Comparison of ENCODE assay signal across 8 cellular contexts in the genomic region with DNA sequence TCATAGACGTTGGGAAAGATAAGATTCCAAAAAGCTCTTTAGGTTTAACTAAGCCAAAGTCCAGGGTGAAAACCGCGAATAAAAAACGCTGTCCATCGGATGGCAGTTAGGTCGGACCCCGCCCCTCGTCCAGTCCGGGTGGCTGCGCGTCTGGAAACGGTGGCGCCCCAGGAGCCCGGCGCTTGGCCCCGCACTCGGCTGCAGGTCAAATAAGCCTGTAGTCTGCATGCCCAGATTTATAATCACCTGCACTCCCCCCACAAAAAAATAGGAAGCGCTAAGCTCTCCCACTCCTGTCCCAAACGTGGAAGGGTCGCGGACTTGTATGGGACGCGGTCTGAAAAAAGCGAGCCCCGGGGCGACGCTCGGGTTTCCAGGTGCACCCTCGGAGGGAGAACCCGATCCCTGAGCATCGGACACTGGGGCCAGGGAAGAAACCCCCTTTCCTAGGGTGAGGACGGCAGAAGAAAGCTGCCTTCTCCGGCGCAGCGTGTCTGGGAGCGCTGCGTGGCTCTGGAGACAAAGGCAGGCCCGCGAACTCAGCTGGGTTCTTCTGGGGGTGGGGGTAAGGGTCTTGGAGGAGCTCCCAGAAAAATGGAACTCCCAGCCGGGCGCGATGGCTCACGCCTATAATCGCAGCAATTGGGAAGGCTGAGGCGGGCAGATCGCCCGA. TPM values are rescaled to one million over a fixed set of nuclear protein-coding genes. Genes with fewer than 3 reads are reported as not detected.
DNase-seq lines count a peak whose midpoint lies in the region; ATAC-seq and TF ChIP-seq lines count a peak whose summit lies in the region.

No MANE protein-coding gene starts in this region.

- H3K36me3 Mint-ChIP-seq in T-helper 17 cell (ENCODE audit: low read depth), result no peaks in the 10 kb centered on the region

- DNase-seq in COLO668 (lab: John Stamatoyannopoulos, UW; ENCODE audit: unreplicated experiment), result peak; percentile 82
- DNase-seq in Jurkat, Clone E6-1 (ENCODE audit: low read depth, low spot score), result no peak
- DNase-seq in T-helper 17 cell, result peak in 2 of 3 donors; percentile 18 to 20
- DNase-seq in choroid plexus epithelial cell (ENCODE audit: low read depth), result peak; percentile 93
- peak in 2 of 3 donors; percentile 23 to 28 for DNase-seq in stimulated activated CD4-positive, alpha-beta T cell treated with anti-CD3 and anti-CD28 coated beads, Interleukin-12 subunit alpha, Interleukin-12 subunit beta, amount 100 ng/mL, for 48 hours (ENCODE audit: low read depth in 2 of 3, low spot score in 1 of 3)
- DNase-seq in SHP77 treated with DMSO at 0.1 percent for 48 hours (lab: John Stamatoyannopoulos, UW), result no peak

- ATAC-seq in GM21390 (IDR thresholded peaks at IDR 0.05; ENCODE audit: unreplicated experiment) (peak; percentile 8), T-helper 17 cell (no peak)

- H3K27ac ChIP-seq in layer of hippocampus (ENCODE audit: low read depth, low read length), result peak overlapping the region; percentile 97

- no peaks in the 10 kb centered on the region for H3K27me3 ChIP-seq in layer of hippocampus (ENCODE audit: control insufficient read depth, insufficient read depth, low read length)

- H3K4me3 ChIP-seq in Jurkat, Clone E6-1 (ENCODE audit: low read length), result peak overlapping the region; percentile 91
- H3K4me3 ChIP-seq in choroid plexus epithelial cell (ENCODE audit: low read depth, low read length), result peak overlapping the region; percentile 66

- peak overlapping the region; percentile 97 for H3K27ac Mint-ChIP-seq in T-helper 17 cell

- TF ChIP-seq CTCF in choroid plexus epithelial cell (conservative IDR thresholded peaks at IDR 0.05; ENCODE audit: low read depth, low read length), result no peak

- peak overlapping the region; percentile 95 for H3K4me3 Mint-ChIP-seq in T-helper 17 cell

- no peaks in the 10 kb centered on the region for H3K9me3 ChIP-seq in T-helper 17 cell (ENCODE audit: control insufficient read depth, low read length, poor library complexity, severe bottlenecking)

- peaks cover 19% of the 10 kb centered on the region for H3K4me1 Mint-ChIP-seq in T-helper 17 cell

- H3K27me3 Mint-ChIP-seq in T-helper 17 cell, result no peaks in the 10 kb centered on the region

RNA-seq across cellular contexts. Expression of a gene that starts 0.9 kb away (rescaled TPM):
- 14.8 TPM for polyA plus RNA-seq in Jurkat, Clone E6-1 (2012; ENCODE audit: insufficient read depth, insufficient read length)
- total RNA-seq in T-helper 17 cell, result 10 to 100 TPM; 13.9 to 16.5 TPM

RNA-seq across cellular contexts. Expression of a gene that starts 19.6 kb away (rescaled TPM):
- polyA plus RNA-seq in Jurkat, Clone E6-1 (2012; ENCODE audit: insufficient read depth, insufficient read length), result 47.2 TPM
- 10 to 100 TPM; 28.6 to 38.3 TPM for total RNA-seq in T-helper 17 cell

RNA-seq across cellular contexts. Expression of a gene that starts 43.7 kb away (rescaled TPM):
- 144 TPM for polyA plus RNA-seq in Jurkat, Clone E6-1 (2012; ENCODE audit: insufficient read depth, insufficient read length)
- total RNA-seq in T-helper 17 cell, result 10 to 100 TPM; 28.9 to 29.5 TPM

Comparison
In these comparisons a context has a peak if more than half of its experiments do, and no peak if none do; other contexts are left out.
1. DNase-seq: peak in COLO668 (single experiment), T-helper 17 cell (2 of 3), choroid plexus epithelial cell (single experiment) and stimulated activated CD4-positive, alpha-beta T cell treated with anti-CD3 and anti-CD28 coated beads, Interleukin-12 subunit alpha, Interleukin-12 subunit beta, amount 100 ng/mL, for 48 hours (2 of 3); none in Jurkat, Clone E6-1 (single experiment) and SHP77 treated with DMSO at 0.1 percent for 48 hours (single experiment).